In the genomic region with DNA sequence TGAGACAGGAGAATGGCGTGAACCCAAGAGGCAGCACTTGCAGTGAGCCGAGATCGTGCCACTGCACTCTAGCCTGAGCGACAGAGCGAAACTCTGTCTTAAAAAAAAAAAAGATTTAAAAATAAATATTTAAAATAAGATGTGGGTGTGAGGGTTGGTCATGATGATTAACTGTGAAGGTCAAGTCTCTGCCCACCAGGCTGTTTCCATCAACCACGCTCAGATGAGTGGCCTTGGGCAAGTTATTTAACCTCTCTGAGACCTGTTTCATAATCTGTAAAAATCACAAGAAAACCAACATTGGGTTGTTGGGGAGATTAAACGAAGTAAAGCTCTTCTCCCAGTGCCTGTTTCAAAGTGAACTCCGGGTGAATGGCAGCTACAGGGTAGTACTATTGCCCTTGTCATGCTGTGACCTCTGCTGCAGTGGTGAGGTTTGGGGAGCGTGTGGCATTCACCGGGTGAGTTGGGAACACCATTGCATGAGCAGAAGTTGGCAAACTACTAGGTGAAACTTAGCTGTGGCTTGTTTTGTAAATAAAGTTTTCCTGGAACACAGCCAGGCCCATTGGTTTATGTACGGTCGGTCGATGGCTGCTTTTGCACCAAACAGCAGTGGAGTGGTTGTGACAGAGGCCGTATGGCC, we compare ENCODE assay signal across 1 cellular context.
A peak's percentile ranks its signal among the peaks of the same experiment; 100 is the strongest.
TF ChIP-seq lines count a peak whose summit lies in the region.

No MANE protein-coding gene starts in this region.

TF ChIP-seq in HepG2, 621 proteins besides CTCF, POLR2A, EP300 and RAD21:
- TF ChIP-seq, protein P1, sequence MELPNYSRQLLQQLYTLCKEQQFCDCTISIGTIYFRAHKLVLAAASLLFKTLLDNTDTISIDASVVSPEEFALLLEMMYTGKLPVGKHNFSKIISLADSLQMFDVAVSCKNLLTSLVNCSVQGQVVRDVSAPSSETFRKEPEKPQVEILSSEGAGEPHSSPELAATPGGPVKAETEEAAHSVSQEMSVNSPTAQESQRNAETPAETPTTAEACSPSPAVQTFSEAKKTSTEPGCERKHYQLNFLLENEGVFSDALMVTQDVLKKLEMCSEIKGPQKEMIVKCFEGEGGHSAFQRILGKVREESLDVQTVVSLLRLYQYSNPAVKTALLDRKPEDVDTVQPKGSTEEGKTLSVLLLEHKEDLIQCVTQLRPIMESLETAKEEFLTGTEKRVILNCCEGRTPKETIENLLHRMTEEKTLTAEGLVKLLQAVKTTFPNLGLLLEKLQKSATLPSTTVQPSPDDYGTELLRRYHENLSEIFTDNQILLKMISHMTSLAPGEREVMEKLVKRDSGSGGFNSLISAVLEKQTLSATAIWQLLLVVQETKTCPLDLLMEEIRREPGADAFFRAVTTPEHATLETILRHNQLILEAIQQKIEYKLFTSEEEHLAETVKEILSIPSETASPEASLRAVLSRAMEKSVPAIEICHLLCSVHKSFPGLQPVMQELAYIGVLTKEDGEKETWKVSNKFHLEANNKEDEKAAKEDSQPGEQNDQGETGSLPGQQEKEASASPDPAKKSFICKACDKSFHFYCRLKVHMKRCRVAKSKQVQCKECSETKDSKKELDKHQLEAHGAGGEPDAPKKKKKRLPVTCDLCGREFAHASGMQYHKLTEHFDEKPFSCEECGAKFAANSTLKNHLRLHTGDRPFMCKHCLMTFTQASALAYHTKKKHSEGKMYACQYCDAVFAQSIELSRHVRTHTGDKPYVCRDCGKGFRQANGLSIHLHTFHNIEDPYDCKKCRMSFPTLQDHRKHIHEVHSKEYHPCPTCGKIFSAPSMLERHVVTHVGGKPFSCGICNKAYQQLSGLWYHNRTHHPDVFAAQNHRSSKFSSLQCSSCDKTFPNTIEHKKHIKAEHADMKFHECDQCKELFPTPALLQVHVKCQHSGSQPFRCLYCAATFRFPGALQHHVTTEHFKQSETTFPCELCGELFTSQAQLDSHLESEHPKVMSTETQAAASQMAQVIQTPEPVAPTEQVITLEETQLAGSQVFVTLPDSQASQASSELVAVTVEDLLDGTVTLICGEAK (IDR thresholded peaks at IDR 0.05), result peak; percentile 37; the same call in 1 of the 2 replicates
- TF ChIP-seq, protein P1 (CRISPR knock-in tag; IDR thresholded peaks at IDR 0.05), result peak; percentile 97
- peak; percentile 20; the same call in 1 of the 2 replicates for TF ChIP-seq SALL1 (CRISPR knock-in tag; IDR thresholded peaks at IDR 0.05)
- TF ChIP-seq, protein P2, sequence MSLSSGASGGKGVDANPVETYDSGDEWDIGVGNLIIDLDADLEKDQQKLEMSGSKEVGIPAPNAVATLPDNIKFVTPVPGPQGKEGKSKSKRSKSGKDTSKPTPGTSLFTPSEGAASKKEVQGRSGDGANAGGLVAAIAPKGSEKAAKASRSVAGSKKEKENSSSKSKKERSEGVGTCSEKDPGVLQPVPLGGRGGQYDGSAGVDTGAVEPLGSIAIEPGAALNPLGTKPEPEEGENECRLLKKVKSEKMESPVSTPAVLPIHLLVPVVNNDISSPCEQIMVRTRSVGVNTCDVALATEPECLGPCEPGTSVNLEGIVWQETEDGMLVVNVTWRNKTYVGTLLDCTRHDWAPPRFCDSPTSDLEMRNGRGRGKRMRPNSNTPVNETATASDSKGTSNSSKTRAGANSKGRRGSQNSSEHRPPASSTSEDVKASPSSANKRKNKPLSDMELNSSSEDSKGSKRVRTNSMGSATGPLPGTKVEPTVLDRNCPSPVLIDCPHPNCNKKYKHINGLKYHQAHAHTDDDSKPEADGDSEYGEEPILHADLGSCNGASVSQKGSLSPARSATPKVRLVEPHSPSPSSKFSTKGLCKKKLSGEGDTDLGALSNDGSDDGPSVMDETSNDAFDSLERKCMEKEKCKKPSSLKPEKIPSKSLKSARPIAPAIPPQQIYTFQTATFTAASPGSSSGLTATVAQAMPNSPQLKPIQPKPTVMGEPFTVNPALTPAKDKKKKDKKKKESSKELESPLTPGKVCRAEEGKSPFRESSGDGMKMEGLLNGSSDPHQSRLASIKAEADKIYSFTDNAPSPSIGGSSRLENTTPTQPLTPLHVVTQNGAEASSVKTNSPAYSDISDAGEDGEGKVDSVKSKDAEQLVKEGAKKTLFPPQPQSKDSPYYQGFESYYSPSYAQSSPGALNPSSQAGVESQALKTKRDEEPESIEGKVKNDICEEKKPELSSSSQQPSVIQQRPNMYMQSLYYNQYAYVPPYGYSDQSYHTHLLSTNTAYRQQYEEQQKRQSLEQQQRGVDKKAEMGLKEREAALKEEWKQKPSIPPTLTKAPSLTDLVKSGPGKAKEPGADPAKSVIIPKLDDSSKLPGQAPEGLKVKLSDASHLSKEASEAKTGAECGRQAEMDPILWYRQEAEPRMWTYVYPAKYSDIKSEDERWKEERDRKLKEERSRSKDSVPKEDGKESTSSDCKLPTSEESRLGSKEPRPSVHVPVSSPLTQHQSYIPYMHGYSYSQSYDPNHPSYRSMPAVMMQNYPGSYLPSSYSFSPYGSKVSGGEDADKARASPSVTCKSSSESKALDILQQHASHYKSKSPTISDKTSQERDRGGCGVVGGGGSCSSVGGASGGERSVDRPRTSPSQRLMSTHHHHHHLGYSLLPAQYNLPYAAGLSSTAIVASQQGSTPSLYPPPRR (CRISPR knock-in tag; IDR thresholded peaks at IDR 0.05; ENCODE audit: borderline replicate concordance), result no peak
- TF ChIP-seq ZNF282 (IDR thresholded peaks at IDR 0.05; ENCODE audit: partially characterized antibody), result no peak
- TF ChIP-seq SAFB2 (CRISPR knock-in tag; IDR thresholded peaks at IDR 0.05; ENCODE audit: borderline replicate concordance, low read depth), result no peak
- TF ChIP-seq SRSF4 (IDR thresholded peaks at IDR 0.05; ENCODE audit: low read depth, low read length, poor library complexity, severe bottlenecking), result no peak
- no peak for TF ChIP-seq GABPB1 (CRISPR knock-in tag; IDR thresholded peaks at IDR 0.05)
- TF ChIP-seq HDAC2 (CRISPR knock-in tag; IDR thresholded peaks at IDR 0.05), result no peak
- TF ChIP-seq, protein P3, sequence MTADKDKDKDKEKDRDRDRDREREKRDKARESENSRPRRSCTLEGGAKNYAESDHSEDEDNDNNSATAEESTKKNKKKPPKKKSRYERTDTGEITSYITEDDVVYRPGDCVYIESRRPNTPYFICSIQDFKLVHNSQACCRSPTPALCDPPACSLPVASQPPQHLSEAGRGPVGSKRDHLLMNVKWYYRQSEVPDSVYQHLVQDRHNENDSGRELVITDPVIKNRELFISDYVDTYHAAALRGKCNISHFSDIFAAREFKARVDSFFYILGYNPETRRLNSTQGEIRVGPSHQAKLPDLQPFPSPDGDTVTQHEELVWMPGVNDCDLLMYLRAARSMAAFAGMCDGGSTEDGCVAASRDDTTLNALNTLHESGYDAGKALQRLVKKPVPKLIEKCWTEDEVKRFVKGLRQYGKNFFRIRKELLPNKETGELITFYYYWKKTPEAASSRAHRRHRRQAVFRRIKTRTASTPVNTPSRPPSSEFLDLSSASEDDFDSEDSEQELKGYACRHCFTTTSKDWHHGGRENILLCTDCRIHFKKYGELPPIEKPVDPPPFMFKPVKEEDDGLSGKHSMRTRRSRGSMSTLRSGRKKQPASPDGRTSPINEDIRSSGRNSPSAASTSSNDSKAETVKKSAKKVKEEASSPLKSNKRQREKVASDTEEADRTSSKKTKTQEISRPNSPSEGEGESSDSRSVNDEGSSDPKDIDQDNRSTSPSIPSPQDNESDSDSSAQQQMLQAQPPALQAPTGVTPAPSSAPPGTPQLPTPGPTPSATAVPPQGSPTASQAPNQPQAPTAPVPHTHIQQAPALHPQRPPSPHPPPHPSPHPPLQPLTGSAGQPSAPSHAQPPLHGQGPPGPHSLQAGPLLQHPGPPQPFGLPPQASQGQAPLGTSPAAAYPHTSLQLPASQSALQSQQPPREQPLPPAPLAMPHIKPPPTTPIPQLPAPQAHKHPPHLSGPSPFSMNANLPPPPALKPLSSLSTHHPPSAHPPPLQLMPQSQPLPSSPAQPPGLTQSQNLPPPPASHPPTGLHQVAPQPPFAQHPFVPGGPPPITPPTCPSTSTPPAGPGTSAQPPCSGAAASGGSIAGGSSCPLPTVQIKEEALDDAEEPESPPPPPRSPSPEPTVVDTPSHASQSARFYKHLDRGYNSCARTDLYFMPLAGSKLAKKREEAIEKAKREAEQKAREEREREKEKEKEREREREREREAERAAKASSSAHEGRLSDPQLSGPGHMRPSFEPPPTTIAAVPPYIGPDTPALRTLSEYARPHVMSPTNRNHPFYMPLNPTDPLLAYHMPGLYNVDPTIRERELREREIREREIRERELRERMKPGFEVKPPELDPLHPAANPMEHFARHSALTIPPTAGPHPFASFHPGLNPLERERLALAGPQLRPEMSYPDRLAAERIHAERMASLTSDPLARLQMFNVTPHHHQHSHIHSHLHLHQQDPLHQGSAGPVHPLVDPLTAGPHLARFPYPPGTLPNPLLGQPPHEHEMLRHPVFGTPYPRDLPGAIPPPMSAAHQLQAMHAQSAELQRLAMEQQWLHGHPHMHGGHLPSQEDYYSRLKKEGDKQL (CRISPR knock-in tag; IDR thresholded peaks at IDR 0.05; ENCODE audit: low read depth), result no peak
- TF ChIP-seq CBX5 (CRISPR knock-in tag; IDR thresholded peaks at IDR 0.05; ENCODE audit: borderline replicate concordance), result no peak
- TF ChIP-seq ZNF274 (CRISPR knock-in tag; IDR thresholded peaks at IDR 0.05), result no peak
- no peak for TF ChIP-seq HNRNPK (IDR thresholded peaks at IDR 0.05; ENCODE audit: low read depth, low read length, poor library complexity, severe bottlenecking)
- peak; percentile 36 for TF ChIP-seq NR2F6 (IDR thresholded peaks at IDR 0.05)
- no peak for TF ChIP-seq NR2F6 (CRISPR knock-in tag; IDR thresholded peaks at IDR 0.05)
